1 cellular context compared by ENCODE assay signal in the genomic region with DNA sequence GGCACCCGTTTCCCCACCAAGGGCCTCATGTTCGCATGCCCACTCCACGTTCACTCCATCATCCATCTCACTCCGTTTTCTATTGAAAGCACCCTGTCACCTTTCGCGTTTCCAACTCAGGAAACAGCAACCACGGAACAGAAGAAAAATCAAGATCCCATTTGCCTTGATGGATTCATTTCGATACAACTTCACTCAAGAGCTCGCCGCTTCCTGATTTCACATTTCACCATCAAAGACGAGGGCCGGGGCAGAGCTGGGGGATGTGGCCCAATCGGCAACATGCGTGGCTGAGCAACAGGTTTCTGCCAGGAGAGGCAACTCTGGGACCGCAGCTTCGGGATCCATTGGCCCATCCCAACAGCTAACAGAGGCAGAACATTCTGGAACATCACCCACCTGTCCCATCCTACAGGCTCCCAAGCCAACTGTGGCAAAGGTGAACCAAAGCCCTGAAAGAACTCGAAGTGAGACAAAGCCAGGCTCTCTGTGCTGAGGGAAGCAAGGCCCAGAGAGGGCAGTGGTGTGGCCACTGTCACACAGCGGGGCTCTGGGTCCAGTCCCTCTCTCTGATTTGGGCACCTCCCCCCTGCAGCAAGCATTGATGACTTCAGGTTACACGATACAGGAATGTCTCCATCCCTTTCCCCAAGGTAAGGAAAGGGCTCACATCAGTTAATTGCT.
A peak's percentile ranks its signal among the peaks of the same experiment; 100 is the strongest.
TF ChIP-seq lines count a peak whose summit lies in the region.

No MANE protein-coding gene starts in this region.

TF ChIP-seq in GM12878, 131 proteins besides CTCF, POLR2A, EP300 and RAD21:
- TF ChIP-seq HDGF (IDR thresholded peaks at IDR 0.05) (no peak), NFYA (IDR thresholded peaks at IDR 0.05; ENCODE audit: borderline replicate concordance, low read depth, low read length) (no peak), ETV6 (conservative IDR thresholded peaks at IDR 0.05 in 1 of 2, IDR thresholded peaks at IDR 0.05 in 1 of 2; ENCODE audit: borderline replicate concordance in 1 of 2, low read depth in 1 of 2) (peak in 1 of 2 experiments; percentile 92; a peak in 2 of 4 replicates), ASH2L (IDR thresholded peaks at IDR 0.05; ENCODE audit: borderline replicate concordance, low read depth) (no peak), CBFB (IDR thresholded peaks at IDR 0.05; ENCODE audit: low read depth) (0 out of 2 replicates have a peak, but pooled peaks have one; percentile 24), FOXM1 (IDR thresholded peaks at IDR 0.05; ENCODE audit: low read depth, low read length) (peak; percentile 62; the same call in 1 of the 2 replicates), RUNX3 (IDR thresholded peaks at IDR 0.05; ENCODE audit: low read length) (peak; percentile 88), EGR1 (IDR thresholded peaks at IDR 0.05; ENCODE audit: borderline replicate concordance in 1 of 2, low read depth in 2 of 2, low read length in 2 of 2) (peak in 1 of 2 experiments; percentile 33; a peak in 1 of 3 replicates), TCF7 (IDR thresholded peaks at IDR 0.05; ENCODE audit: borderline replicate concordance) (peak; percentile 91), JUNB (IDR thresholded peaks at IDR 0.05) (peak; percentile 58), WRNIP1 (IDR thresholded peaks at IDR 0.05; ENCODE audit: borderline replicate concordance, low read depth, low read length) (no peak), PAX5 (IDR thresholded peaks at IDR 0.05; ENCODE audit: borderline replicate concordance, low read depth, low read length) (peak; percentile 77), BHLHE40 (IDR thresholded peaks at IDR 0.05; ENCODE audit: borderline replicate concordance in 1 of 2, low read depth in 2 of 2, low read length in 1 of 2) (0 out of 4 replicates have a peak, but pooled peaks of 1 of the 2 experiments have one; percentile 19), CREB1 (IDR thresholded peaks at IDR 0.05; ENCODE audit: low read depth) (peak; percentile 37; the same call in 1 of the 2 replicates), NFIC (IDR thresholded peaks at IDR 0.05; ENCODE audit: low read depth, low read length) (peak; percentile 88), MTA3 (IDR thresholded peaks at IDR 0.05; ENCODE audit: borderline replicate concordance, low read length) (0 out of 2 replicates have a peak, but pooled peaks have one; percentile 71), NR2F1 (conservative IDR thresholded peaks at IDR 0.05) (no peak), IKZF1 (conservative IDR thresholded peaks at IDR 0.05) (peak; percentile 58), CEBPB (IDR thresholded peaks at IDR 0.05; ENCODE audit: borderline replicate concordance in 1 of 2, low read depth in 2 of 2, low read length in 2 of 2) (peak in 1 of 2 experiments; percentile 26; a peak in 1 of 4 replicates), ZBED1 (IDR thresholded peaks at IDR 0.05; ENCODE audit: borderline replicate concordance) (peak; percentile 52; the same call in 1 of the 2 replicates), CREM (IDR thresholded peaks at IDR 0.05; ENCODE audit: low read depth) (peak; percentile 67; the same call in 1 of the 2 replicates), SPI1 (IDR thresholded peaks at IDR 0.05; ENCODE audit: borderline replicate concordance, insufficient read depth, low read depth, low read length) (peak; percentile 74), IKZF2 (IDR thresholded peaks at IDR 0.05) (peak; percentile 24 to 62), EED (IDR thresholded peaks at IDR 0.05; ENCODE audit: low read depth) (peak; percentile 97), IRF4 (IDR thresholded peaks at IDR 0.05; ENCODE audit: low read depth, low read length) (peak; percentile 43; the same call in 1 of the 2 replicates), MXI1 (IDR thresholded peaks at IDR 0.05; ENCODE audit: low read depth, low read length) (no peak), MEF2A (IDR thresholded peaks at IDR 0.05; ENCODE audit: insufficient read depth, low read depth, low read length) (0 out of 2 replicates have a peak, but pooled peaks have one; percentile 24)
- TF ChIP-seq, protein P1, sequence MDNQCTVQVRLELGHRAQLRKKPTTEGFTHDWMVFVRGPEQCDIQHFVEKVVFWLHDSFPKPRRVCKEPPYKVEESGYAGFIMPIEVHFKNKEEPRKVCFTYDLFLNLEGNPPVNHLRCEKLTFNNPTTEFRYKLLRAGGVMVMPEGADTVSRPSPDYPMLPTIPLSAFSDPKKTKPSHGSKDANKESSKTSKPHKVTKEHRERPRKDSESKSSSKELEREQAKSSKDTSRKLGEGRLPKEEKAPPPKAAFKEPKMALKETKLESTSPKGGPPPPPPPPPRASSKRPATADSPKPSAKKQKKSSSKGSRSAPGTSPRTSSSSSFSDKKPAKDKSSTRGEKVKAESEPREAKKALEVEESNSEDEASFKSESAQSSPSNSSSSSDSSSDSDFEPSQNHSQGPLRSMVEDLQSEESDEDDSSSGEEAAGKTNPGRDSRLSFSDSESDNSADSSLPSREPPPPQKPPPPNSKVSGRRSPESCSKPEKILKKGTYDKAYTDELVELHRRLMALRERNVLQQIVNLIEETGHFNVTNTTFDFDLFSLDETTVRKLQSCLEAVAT (IDR thresholded peaks at IDR 0.05): 0 out of 2 replicates have a peak, but pooled peaks have one; percentile 29
- TF ChIP-seq, protein P2, sequence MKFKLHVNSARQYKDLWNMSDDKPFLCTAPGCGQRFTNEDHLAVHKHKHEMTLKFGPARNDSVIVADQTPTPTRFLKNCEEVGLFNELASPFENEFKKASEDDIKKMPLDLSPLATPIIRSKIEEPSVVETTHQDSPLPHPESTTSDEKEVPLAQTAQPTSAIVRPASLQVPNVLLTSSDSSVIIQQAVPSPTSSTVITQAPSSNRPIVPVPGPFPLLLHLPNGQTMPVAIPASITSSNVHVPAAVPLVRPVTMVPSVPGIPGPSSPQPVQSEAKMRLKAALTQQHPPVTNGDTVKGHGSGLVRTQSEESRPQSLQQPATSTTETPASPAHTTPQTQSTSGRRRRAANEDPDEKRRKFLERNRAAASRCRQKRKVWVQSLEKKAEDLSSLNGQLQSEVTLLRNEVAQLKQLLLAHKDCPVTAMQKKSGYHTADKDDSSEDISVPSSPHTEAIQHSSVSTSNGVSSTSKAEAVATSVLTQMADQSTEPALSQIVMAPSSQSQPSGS (IDR thresholded peaks at IDR 0.05; ENCODE audit: low read length): peak; percentile 63; the same call in 1 of the 2 replicates
- TF ChIP-seq, protein P3, sequence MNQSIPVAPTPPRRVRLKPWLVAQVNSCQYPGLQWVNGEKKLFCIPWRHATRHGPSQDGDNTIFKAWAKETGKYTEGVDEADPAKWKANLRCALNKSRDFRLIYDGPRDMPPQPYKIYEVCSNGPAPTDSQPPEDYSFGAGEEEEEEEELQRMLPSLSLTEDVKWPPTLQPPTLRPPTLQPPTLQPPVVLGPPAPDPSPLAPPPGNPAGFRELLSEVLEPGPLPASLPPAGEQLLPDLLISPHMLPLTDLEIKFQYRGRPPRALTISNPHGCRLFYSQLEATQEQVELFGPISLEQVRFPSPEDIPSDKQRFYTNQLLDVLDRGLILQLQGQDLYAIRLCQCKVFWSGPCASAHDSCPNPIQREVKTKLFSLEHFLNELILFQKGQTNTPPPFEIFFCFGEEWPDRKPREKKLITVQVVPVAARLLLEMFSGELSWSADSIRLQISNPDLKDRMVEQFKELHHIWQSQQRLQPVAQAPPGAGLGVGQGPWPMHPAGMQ (IDR thresholded peaks at IDR 0.05; ENCODE audit: borderline replicate concordance): no peak
- TF ChIP-seq, protein P4, sequence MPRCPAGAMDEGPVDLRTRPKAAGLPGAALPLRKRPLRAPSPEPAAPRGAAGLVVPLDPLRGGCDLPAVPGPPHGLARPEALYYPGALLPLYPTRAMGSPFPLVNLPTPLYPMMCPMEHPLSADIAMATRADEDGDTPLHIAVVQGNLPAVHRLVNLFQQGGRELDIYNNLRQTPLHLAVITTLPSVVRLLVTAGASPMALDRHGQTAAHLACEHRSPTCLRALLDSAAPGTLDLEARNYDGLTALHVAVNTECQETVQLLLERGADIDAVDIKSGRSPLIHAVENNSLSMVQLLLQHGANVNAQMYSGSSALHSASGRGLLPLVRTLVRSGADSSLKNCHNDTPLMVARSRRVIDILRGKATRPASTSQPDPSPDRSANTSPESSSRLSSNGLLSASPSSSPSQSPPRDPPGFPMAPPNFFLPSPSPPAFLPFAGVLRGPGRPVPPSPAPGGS (IDR thresholded peaks at IDR 0.05; ENCODE audit: borderline replicate concordance, insufficient read depth, low read depth, low read length, poor library complexity, severe bottlenecking): peak; percentile 35
- TF ChIP-seq, protein P5, sequence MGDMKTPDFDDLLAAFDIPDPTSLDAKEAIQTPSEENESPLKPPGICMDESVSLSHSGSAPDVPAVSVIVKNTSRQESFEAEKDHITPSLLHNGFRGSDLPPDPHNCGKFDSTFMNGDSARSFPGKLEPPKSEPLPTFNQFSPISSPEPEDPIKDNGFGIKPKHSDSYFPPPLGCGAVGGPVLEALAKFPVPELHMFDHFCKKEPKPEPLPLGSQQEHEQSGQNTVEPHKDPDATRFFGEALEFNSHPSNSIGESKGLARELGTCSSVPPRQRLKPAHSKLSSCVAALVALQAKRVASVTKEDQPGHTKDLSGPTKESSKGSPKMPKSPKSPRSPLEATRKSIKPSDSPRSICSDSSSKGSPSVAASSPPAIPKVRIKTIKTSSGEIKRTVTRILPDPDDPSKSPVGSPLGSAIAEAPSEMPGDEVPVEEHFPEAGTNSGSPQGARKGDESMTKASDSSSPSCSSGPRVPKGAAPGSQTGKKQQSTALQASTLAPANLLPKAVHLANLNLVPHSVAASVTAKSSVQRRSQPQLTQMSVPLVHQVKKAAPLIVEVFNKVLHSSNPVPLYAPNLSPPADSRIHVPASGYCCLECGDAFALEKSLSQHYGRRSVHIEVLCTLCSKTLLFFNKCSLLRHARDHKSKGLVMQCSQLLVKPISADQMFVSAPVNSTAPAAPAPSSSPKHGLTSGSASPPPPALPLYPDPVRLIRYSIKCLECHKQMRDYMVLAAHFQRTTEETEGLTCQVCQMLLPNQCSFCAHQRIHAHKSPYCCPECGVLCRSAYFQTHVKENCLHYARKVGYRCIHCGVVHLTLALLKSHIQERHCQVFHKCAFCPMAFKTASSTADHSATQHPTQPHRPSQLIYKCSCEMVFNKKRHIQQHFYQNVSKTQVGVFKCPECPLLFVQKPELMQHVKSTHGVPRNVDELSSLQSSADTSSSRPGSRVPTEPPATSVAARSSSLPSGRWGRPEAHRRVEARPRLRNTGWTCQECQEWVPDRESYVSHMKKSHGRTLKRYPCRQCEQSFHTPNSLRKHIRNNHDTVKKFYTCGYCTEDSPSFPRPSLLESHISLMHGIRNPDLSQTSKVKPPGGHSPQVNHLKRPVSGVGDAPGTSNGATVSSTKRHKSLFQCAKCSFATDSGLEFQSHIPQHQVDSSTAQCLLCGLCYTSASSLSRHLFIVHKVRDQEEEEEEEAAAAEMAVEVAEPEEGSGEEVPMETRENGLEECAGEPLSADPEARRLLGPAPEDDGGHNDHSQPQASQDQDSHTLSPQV (IDR thresholded peaks at IDR 0.05): no peak
